Comparison of ENCODE assay signal across 8 cellular contexts in genomic region chr2:197435598-197436435, GRCh38. TPM values are rescaled to one million over a fixed set of nuclear protein-coding genes. Genes with fewer than 3 reads are reported as not detected.
A peak's percentile ranks its signal among the peaks of the same experiment; 100 is the strongest.
DNase-seq lines count a peak whose midpoint lies in the region; ATAC-seq and TF ChIP-seq lines count a peak whose summit lies in the region.

No MANE protein-coding gene starts in this region.

- no peak for TF ChIP-seq CTCF in breast epithelium (IDR thresholded peaks at IDR 0.05)

- no peak overlapping the region for H4K5ac ChIP-seq in mesendoderm (ENCODE audit: low read length)

- H2BK5ac ChIP-seq in mesendoderm (ENCODE audit: low read length): no peak overlapping the region

- ATAC-seq in GM18867 (IDR thresholded peaks at IDR 0.05; ENCODE audit: unreplicated experiment): peak; percentile 1
- ATAC-seq in HG02981 (IDR thresholded peaks at IDR 0.05; ENCODE audit: unreplicated experiment): no peak
- ATAC-seq in activated CD4-positive, CD25-positive, alpha-beta regulatory T cell treated with anti-CD3 and anti-CD28 coated beads, Interleukin-2, amount 50 U/mL, for 24 hours: no peak

- H3K27me3 ChIP-seq in breast epithelium: no peaks in the 10 kb centered on the region
- H3K27me3 ChIP-seq in mesendoderm (ENCODE audit: insufficient read depth, low read length, poor library complexity): no peaks in the 10 kb centered on the region

- in situ Hi-C loops in KBM-7 (cut with MboI; ENCODE audit: low pct_unique_long_range_greater_than_20kb, low sequenced_read_pairs): no loop called here

- H3K9me3 ChIP-seq in breast epithelium: no peaks in the 10 kb centered on the region

- H3K4ac ChIP-seq in mesendoderm (ENCODE audit: low read depth, low read length): no peak overlapping the region

- TF ChIP-seq POLR2A in breast epithelium (IDR thresholded peaks at IDR 0.05): no peak

- peaks cover 39% of the 10 kb centered on the region for H3K79me2 ChIP-seq in mesendoderm (ENCODE audit: control insufficient read depth, insufficient read depth, low read length)

- H3K36me3 ChIP-seq in breast epithelium: no peaks in the 10 kb centered on the region
- no peaks in the 10 kb centered on the region for H3K36me3 ChIP-seq in mesendoderm (ENCODE audit: control insufficient read depth, insufficient read depth, low read length)

- H3K27ac ChIP-seq in breast epithelium (peak overlapping the region; percentile 96 to 99), mesendoderm (ENCODE audit: low read depth, low read length) (peak overlapping the region; percentile 69)

- no peak overlapping the region for H3K23ac ChIP-seq in mesendoderm (ENCODE audit: low read length)

- WGBS in mesendoderm (ENCODE audit: extremely low coverage, insufficient coverage, low lambda C conversion rate): no CpG with 5 or more reads among the region's 17 CpGs

- H3K18ac ChIP-seq in mesendoderm (ENCODE audit: low read length): peak overlapping the region; percentile 72

- H4K8ac ChIP-seq in mesendoderm (ENCODE audit: low read depth, low read length): no peak overlapping the region

- H3K9ac ChIP-seq in mesendoderm (ENCODE audit: low read length): peak overlapping the region; percentile 86

- peak; percentile 20 for DNase-seq in KBM-7
- no peak for DNase-seq in breast epithelium (ENCODE audit: low spot score in 2 of 2)
- DNase-seq in mesendoderm: no peak
- no peak for DNase-seq in stimulated activated CD4-positive, alpha-beta T cell treated with anti-CD3 and anti-CD28 coated beads, Interleukin-2, amount 100 ng/mL, for 48 hours
- DNase-seq in amniotic stem cell (lab: John Stamatoyannopoulos, UW): no peak

- intact Hi-C loops in breast epithelium (cut with DNase I; ENCODE audit: low total_unique reads): no loop called here

- H3K79me1 ChIP-seq in mesendoderm (ENCODE audit: low read length): no peaks in the 10 kb centered on the region

- peak overlapping the region; percentile 95 for H3K56ac ChIP-seq in mesendoderm (ENCODE audit: low read length)

- peaks cover 5 to 15% of the 10 kb centered on the region in 2 donors for H3K4me1 ChIP-seq in breast epithelium
- H3K4me1 ChIP-seq in mesendoderm (ENCODE audit: control insufficient read depth, low read depth, low read length): peaks cover 3% of the 10 kb centered on the region

- H3K4me2 ChIP-seq in mesendoderm (ENCODE audit: low read length): peak overlapping the region; percentile 70

- no peak overlapping the region for H2BK120ac ChIP-seq in mesendoderm (ENCODE audit: low read depth, low read length)

- H3K4me3 ChIP-seq in breast epithelium (peak overlapping the region; percentile 80 to 96 (median 94)), mesendoderm (ENCODE audit: low read length) (peak overlapping the region; percentile 61)

- H2BK15ac ChIP-seq in mesendoderm (replicated peaks; ENCODE audit: low read depth): no peak overlapping the region

- no peak overlapping the region for H2AK5ac ChIP-seq in mesendoderm (ENCODE audit: low read length)

RNA-seq across cellular contexts. Expression of gene SF3B1, which starts 1.0 kb away (rescaled TPM):
- 100 to 1,000 TPM; 403 to 552 (median 415) TPM for total RNA-seq in breast epithelium
- 212 TPM for polyA plus RNA-seq in mesendoderm (2013, experiment 1 of 2)
- 221 TPM for polyA plus RNA-seq in mesendoderm (2013, experiment 2 of 2)

RNA-seq across cellular contexts. Expression of gene COQ10B, which starts 17.5 kb away (rescaled TPM):
- 10 to 100 TPM; 30.7 to 34.4 (median 32.8) TPM for total RNA-seq in breast epithelium
- polyA plus RNA-seq in mesendoderm (2013, experiment 1 of 2): 11.6 TPM
- 11.5 TPM for polyA plus RNA-seq in mesendoderm (2013, experiment 2 of 2)
